ENCODE assay signal across 1 cellular context in the genomic region with DNA sequence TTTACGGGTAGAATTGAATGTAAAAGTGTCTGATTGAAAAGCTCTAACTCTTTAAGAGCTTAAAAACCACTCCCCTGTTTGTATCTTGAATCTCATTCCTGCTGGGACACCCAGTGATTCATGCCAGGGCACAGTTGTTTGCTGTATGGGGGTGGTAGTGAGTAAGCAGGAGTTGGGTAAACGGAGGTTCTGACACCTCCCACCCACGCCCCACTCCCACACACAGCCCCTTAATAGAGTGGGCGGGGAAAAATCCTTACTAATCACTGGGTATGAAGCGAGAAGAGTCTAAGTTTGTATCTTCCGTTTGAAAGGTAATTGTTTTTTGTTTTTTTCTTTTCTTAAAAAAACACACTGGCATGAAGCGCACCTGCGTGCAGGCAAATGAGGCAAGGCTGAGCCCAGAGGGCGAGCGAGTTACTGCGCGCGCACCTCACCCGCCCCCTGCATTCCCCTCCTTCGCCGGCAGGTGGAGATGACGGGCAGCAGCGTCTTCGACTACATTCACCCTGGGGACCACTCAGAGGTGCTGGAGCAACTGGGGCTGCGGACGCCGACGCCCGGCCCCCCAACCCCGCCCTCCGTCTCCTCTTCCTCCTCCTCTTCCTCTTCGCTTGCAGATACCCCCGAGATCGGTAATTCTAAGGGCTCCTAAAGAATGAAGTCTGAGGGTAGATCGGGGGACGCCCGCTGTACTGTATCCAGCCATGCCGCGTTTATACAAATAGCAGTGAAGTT.
A peak's percentile ranks its signal among the peaks of the same experiment; 100 is the strongest.
TF ChIP-seq lines count a peak whose summit lies in the region.

No MANE protein-coding gene starts in this region.

TF ChIP-seq in K562, 482 proteins besides CTCF, POLR2A, EP300 and RAD21 (continued from another document and continues in another):
- TF ChIP-seq CEBPG (CRISPR knock-in tag; IDR thresholded peaks at IDR 0.05) (peak; percentile 36; the same call in 1 of the 2 replicates), CEBPG (tag; conservative IDR thresholded peaks at IDR 0.05 in 1 of 2, IDR thresholded peaks at IDR 0.05 in 1 of 2) (peak in 1 of 2 experiments; percentile 16; a peak in 1 of 4 replicates), CBFA2T3 (IDR thresholded peaks at IDR 0.05) (0 out of 2 replicates have a peak, but pooled peaks have one; percentile 4), BCLAF1 (IDR thresholded peaks at IDR 0.05; ENCODE audit: borderline replicate concordance in 1 of 2, control insufficient read depth in 1 of 2, low read depth in 2 of 2, low read length in 1 of 2) (no peak), ZKSCAN3 (CRISPR knock-in tag; IDR thresholded peaks at IDR 0.05) (no peak), CSDE1 (IDR thresholded peaks at IDR 0.05) (no peak), KLF16 (IDR thresholded peaks at IDR 0.05) (peak; percentile 58), SMARCC2 (IDR thresholded peaks at IDR 0.05; ENCODE audit: low read depth) (no peak), BRF1 (IDR thresholded peaks at IDR 0.05; ENCODE audit: borderline replicate concordance, extremely low read depth, insufficient read length) (no peak), TCF3 (CRISPR knock-in tag; IDR thresholded peaks at IDR 0.05) (0 out of 2 replicates have a peak, but pooled peaks have one; percentile 3), E2F1 (CRISPR knock-in tag; IDR thresholded peaks at IDR 0.05) (no peak), NEUROD1 (IDR thresholded peaks at IDR 0.05; ENCODE audit: borderline replicate concordance, low read depth, low read length, partially characterized antibody) (peak; percentile 17), ZNF583 (CRISPR knock-in tag; IDR thresholded peaks at IDR 0.05) (no peak), ZNF77 (CRISPR knock-in tag; IDR thresholded peaks at IDR 0.05) (no peak), CTBP1 (IDR thresholded peaks at IDR 0.05; ENCODE audit: borderline replicate concordance) (peak; percentile 40; the same call in 1 of the 2 replicates), PML (IDR thresholded peaks at IDR 0.05; ENCODE audit: low read length) (0 out of 2 replicates have a peak, but pooled peaks have one; percentile 19), KDM1A (IDR thresholded peaks at IDR 0.05) (0 out of 4 replicates have a peak, but pooled peaks have one; percentile 9 to 67), HDAC8 (tag; IDR thresholded peaks at IDR 0.05) (no peak), SAP30 (IDR thresholded peaks at IDR 0.05; ENCODE audit: borderline replicate concordance, insufficient read depth, low read depth, low read length, poor library complexity, severe bottlenecking) (no peak), ZBTB2 (IDR thresholded peaks at IDR 0.05) (no peak), NELFE (IDR thresholded peaks at IDR 0.05; ENCODE audit: insufficient read depth, insufficient read length) (no peak), THRB (CRISPR knock-in tag; conservative IDR thresholded peaks at IDR 0.05) (0 out of 2 replicates have a peak, but pooled peaks have one; percentile 18), SIN3A (IDR thresholded peaks at IDR 0.05; ENCODE audit: borderline replicate concordance in 2 of 2, control insufficient read depth in 1 of 2, low read depth in 2 of 2, low read length in 2 of 2) (0 out of 4 replicates have a peak, but pooled peaks of 1 of the 2 experiments have one; percentile 12), ZNF511 (CRISPR knock-in tag; IDR thresholded peaks at IDR 0.05) (0 out of 2 replicates have a peak, but pooled peaks have one; percentile 22), ATF3 (IDR thresholded peaks at IDR 0.05) (peak; percentile 32; the same call in 1 of the 2 replicates), ATF3 (CRISPR knock-in tag; conservative IDR thresholded peaks at IDR 0.05) (no peak), NFXL1 (CRISPR knock-in tag; IDR thresholded peaks at IDR 0.05) (no peak), MYC (IDR thresholded peaks at IDR 0.05; ENCODE audit: low read depth, low read length) (peak; percentile 74), MYC (CRISPR knock-in tag; IDR thresholded peaks at IDR 0.05; ENCODE audit: borderline replicate concordance, low read depth) (no peak), FOXA1 (IDR thresholded peaks at IDR 0.05; ENCODE audit: borderline replicate concordance) (no peak), VEZF1 (CRISPR knock-in tag; IDR thresholded peaks at IDR 0.05) (peak; percentile 73), L3MBTL2 (IDR thresholded peaks at IDR 0.05) (0 out of 2 replicates have a peak, but pooled peaks have one; percentile 45), ZNF23 (CRISPR knock-in tag; IDR thresholded peaks at IDR 0.05) (no peak), ARID2 (IDR thresholded peaks at IDR 0.05) (no peak), KDM5B (IDR thresholded peaks at IDR 0.05; ENCODE audit: insufficient replicate concordance, low read depth, low read length) (peak; percentile 18), OTX1 (CRISPR knock-in tag; IDR thresholded peaks at IDR 0.05) (0 out of 2 replicates have a peak, but pooled peaks have one; percentile 68), ZHX1 (conservative IDR thresholded peaks at IDR 0.05; ENCODE audit: low read length) (0 out of 2 replicates have a peak, but pooled peaks have one; percentile 9), NCOA1 (IDR thresholded peaks at IDR 0.05; ENCODE audit: low read depth) (0 out of 2 replicates have a peak, but pooled peaks have one; percentile 9), RFX5 (IDR thresholded peaks at IDR 0.05; ENCODE audit: low read depth, low read length) (no peak), KAT2B (IDR thresholded peaks at IDR 0.05; ENCODE audit: low read depth, low read length) (no peak)
- TF ChIP-seq, protein P1, sequence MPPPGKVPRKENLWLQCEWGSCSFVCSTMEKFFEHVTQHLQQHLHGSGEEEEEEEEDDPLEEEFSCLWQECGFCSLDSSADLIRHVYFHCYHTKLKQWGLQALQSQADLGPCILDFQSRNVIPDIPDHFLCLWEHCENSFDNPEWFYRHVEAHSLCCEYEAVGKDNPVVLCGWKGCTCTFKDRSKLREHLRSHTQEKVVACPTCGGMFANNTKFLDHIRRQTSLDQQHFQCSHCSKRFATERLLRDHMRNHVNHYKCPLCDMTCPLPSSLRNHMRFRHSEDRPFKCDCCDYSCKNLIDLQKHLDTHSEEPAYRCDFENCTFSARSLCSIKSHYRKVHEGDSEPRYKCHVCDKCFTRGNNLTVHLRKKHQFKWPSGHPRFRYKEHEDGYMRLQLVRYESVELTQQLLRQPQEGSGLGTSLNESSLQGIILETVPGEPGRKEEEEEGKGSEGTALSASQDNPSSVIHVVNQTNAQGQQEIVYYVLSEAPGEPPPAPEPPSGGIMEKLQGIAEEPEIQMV (tag; conservative IDR thresholded peaks at IDR 0.05; ENCODE audit: low read depth), result peak; percentile 50; the same call in 1 of the 2 replicates
- TF ChIP-seq, protein P2, sequence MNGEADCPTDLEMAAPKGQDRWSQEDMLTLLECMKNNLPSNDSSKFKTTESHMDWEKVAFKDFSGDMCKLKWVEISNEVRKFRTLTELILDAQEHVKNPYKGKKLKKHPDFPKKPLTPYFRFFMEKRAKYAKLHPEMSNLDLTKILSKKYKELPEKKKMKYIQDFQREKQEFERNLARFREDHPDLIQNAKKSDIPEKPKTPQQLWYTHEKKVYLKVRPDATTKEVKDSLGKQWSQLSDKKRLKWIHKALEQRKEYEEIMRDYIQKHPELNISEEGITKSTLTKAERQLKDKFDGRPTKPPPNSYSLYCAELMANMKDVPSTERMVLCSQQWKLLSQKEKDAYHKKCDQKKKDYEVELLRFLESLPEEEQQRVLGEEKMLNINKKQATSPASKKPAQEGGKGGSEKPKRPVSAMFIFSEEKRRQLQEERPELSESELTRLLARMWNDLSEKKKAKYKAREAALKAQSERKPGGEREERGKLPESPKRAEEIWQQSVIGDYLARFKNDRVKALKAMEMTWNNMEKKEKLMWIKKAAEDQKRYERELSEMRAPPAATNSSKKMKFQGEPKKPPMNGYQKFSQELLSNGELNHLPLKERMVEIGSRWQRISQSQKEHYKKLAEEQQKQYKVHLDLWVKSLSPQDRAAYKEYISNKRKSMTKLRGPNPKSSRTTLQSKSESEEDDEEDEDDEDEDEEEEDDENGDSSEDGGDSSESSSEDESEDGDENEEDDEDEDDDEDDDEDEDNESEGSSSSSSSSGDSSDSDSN (IDR thresholded peaks at IDR 0.05; ENCODE audit: borderline replicate concordance in 1 of 2, low read depth in 2 of 2, low read length in 2 of 2), result 0 out of 4 replicates have a peak, but pooled peaks of 1 of the 2 experiments have one; percentile 18
